Comparison of ENCODE assay signal across 8 cellular contexts in the genomic region with DNA sequence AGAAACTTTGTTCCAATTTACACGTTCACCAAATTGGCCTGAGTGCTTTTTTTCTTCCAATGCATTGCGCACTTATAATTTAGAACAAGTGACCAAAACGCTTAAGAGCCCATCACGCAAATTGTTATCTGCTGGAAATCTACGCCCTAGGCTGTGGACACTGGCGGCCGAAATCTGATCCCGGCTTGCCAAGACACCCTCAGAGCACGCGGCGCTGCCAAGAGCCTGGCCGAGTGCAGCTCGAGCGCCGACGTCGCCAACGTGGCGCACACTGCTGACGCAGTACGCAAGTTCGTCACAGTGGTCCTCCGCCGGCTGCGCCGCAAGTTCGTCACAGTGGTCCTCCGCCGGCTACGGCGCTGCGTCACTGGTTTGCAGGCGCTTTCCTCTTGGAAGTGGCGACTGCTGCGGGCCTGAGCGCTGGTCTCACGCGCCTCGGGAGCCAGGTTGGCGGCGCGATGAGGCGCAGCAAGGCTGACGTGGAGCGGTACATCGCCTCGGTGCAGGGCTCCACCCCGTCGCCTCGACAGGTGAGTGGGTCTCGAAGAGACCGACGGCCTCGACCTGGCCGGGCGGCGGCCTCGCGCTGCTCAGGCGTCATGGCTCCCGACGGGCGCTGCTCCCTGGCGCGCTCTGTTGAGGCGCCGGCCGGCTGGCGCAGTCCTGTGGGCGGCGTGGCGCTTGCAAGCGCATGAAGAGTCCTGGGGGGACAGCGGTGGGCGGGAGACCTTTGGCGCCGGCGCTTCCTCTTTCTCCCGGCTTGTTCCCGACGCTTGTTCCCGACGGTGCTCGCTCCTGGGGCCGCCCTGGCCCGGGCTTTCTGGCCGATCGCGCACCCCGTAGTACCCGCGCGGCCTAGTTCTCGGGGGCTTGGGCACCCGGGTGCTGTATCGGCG. TPM values are rescaled to one million over a fixed set of nuclear protein-coding genes. Genes with fewer than 3 reads are reported as not detected.
DNase-seq lines count a peak whose midpoint lies in the region; ATAC-seq and TF ChIP-seq lines count a peak whose summit lies in the region.

Gene RANBP2, plus strand, starts transcription at position 334 of the 896 bp plus-strand sequence. Its CDS starts 125 bp downstream, at position 459.

- H3K9me3 ChIP-seq in OCI-LY1 (ENCODE audit: low read length), result no peaks in the 10 kb centered on the region
- H3K9me3 ChIP-seq in mesodermal cell (ENCODE audit: control insufficient read depth, low read length), result no peaks in the 10 kb centered on the region

- no peaks in the 10 kb centered on the region for H3K27me3 ChIP-seq in OCI-LY1 (ENCODE audit: insufficient read depth, low read length)

- WGBS in mesodermal cell (ENCODE audit: insufficient coverage in 2 of 2), 2 experiments, result 2 to 3% methylated on average over 70 to 72 of the region's 97 CpGs

- H3K27ac ChIP-seq in OCI-LY1 (ENCODE audit: low read depth, low read length, poor library complexity, severe bottlenecking) (peak within 1 kb of the TSS; percentile 24), mesodermal cell (ENCODE audit: low read depth, low read length, severe bottlenecking) (peak within 1 kb of the TSS; percentile 95)

- peak within 1 kb of the TSS; percentile 86 for H3K4me2 ChIP-seq in OCI-LY1 (ENCODE audit: low read length)

- peaks cover 18% of the 10 kb centered on the region for H3K79me2 ChIP-seq in OCI-LY1 (ENCODE audit: insufficient read depth, low read length)

- no peak for TF ChIP-seq CTCF in OCI-LY1 (IDR thresholded peaks at IDR 0.05; ENCODE audit: low read length)

- in situ Hi-C loops in endometrial microvascular endothelial cells (cut with HindIII; ENCODE audit: inconsistent ontology term, low pct_unique_long_range_greater_than_20kb, low sequenced_read_pairs), result no loop called here

- H2AFZ ChIP-seq in OCI-LY1 (ENCODE audit: low read length), result no peak within 1 kb of the TSS

- DNase-seq in DMS 273 (lab: John Stamatoyannopoulos, UW; ENCODE audit: unreplicated experiment), result peak; percentile 98
- DNase-seq in HuH-7 (ENCODE audit: low spot score), result peak; percentile 80
- DNase-seq in activated CD8-positive, alpha-beta memory T cell treated with anti-CD3 and anti-CD28 coated beads, Interleukin-2, amount 50 U/mL, for 4 hours, result peak; percentile 97
- peak; percentile 87 for DNase-seq in stimulated activated CD8-positive, alpha-beta memory T cell treated with anti-CD3 and anti-CD28 coated beads, Interleukin-15, amount 100 ng/mL, for 24 hours (ENCODE audit: low read depth)

- no peaks in the 10 kb centered on the region for H3K9me2 ChIP-seq in OCI-LY1 (ENCODE audit: low read depth, low read length)

- H3K36me3 ChIP-seq in OCI-LY1 (ENCODE audit: insufficient read depth, low read length) (no peaks in the 10 kb centered on the region), mesodermal cell (ENCODE audit: control insufficient read depth, insufficient read depth, low read length) (no peaks in the 10 kb centered on the region)

- H3F3A ChIP-seq in OCI-LY1 (ENCODE audit: insufficient read depth, low read length), result no peaks in the 10 kb centered on the region

- H3K9ac ChIP-seq in OCI-LY1 (ENCODE audit: low read length), result peak within 1 kb of the TSS; percentile 85

- peak within 1 kb of the TSS; percentile 67 for H3K4me3 ChIP-seq in OCI-LY1 (ENCODE audit: low read depth, low read length, poor library complexity, severe bottlenecking)
- H3K4me3 ChIP-seq in mesodermal cell (ENCODE audit: extremely low read depth, insufficient read depth, low read length, poor library complexity, severe bottlenecking), result peak within 1 kb of the TSS; percentile 65

- H3K4me1 ChIP-seq in OCI-LY1 (ENCODE audit: insufficient read depth, low read length, severe bottlenecking) (peaks cover 25% of the 10 kb centered on the region), mesodermal cell (ENCODE audit: control insufficient read depth, insufficient read depth, low read length, poor library complexity, severe bottlenecking) (peaks cover 4% of the 10 kb centered on the region)

- peak; percentile 99 for ATAC-seq in GM21526 (IDR thresholded peaks at IDR 0.05; ENCODE audit: low FRiP score, unreplicated experiment)

- no peaks in the 10 kb centered on the region for H4K20me1 ChIP-seq in OCI-LY1 (ENCODE audit: insufficient read depth, low read length)

RNA-seq across cellular contexts. Expression of gene RANBP2, which starts in this region (rescaled TPM):
- 57.0 TPM for total RNA-seq in endometrial microvascular endothelial cells (ENCODE audit: inconsistent ontology term)
- polyA plus RNA-seq in mesodermal cell (2013, experiment 1 of 2), result 37.3 TPM
- 36.7 TPM for polyA plus RNA-seq in mesodermal cell (2013, experiment 2 of 2)

Comparison
In these comparisons a context has a peak if more than half of its experiments do, and no peak if none do; other contexts are left out.
1. Peak in every context shown above with its lines: DNase-seq, ATAC-seq, H3K4me3 ChIP-seq and H3K27ac ChIP-seq.